In genomic region chr9:97480174-97480573, GRCh38 we compare ENCODE assay signal across 18 cellular contexts.
"Had no signal": no experiment of that assay in that cellular context is flagged by ENCODE, and none has a peak within 500 bp of the region (broad histone marks: within the 10 kb centered on the region; RNA-seq: fewer than 3 reads in every experiment).

No MANE protein-coding gene starts in this region.

- H3K9me3 ChIP-seq: breast epithelium, esophagus squamous epithelium, lower lobe of right lung, transverse colon, uterus had no signal

- H3K4me3 ChIP-seq: breast epithelium, esophagus squamous epithelium, lower lobe of right lung, transverse colon, uterus had no signal

- H3K27me3 ChIP-seq: breast epithelium, esophagus squamous epithelium, transverse colon, uterus had no signal

- ATAC-seq: activated CD8-positive, alpha-beta T cell treated with anti-CD3 and anti-CD28 coated beads for 36 hours; lower lobe of right lung; stimulated activated naive B cell treated with anti-CD40 and anti-IgM and Interleukin-4, amounts not matched to agents 10 μg/mL and 1 μg/mL and 100 μg/mL, for 72 hours had no signal

- H3K36me3 ChIP-seq: breast epithelium, uterus had no signal

- H3K27me3 Mint-ChIP-seq: activated B cell treated with CpG ODN at 0.5 μM for 24 hours; activated CD8-positive, alpha-beta T cell treated with anti-CD3 and anti-CD28 coated beads for 36 hours; activated T-cell treated with anti-CD3 and anti-CD28 coated beads, Interleukin-2, amount 50 U/mL, for 24 hours; stimulated activated naive B cell treated with anti-CD40 and anti-IgM and Interleukin-4, amounts not matched to agents 10 μg/mL and 1 μg/mL and 100 μg/mL, for 72 hours had no signal

- DNase-seq: activated B cell treated with CpG ODN at 0.5 μM for 24 hours; activated CD4-positive, alpha-beta T cell treated with anti-CD3 and anti-CD28 coated beads for 4 hours; activated CD8-positive, alpha-beta T cell treated with anti-CD3 and anti-CD28 coated beads for 36 hours; activated naive CD4-positive, alpha-beta T cell treated with anti-CD3 and anti-CD28 coated beads, Interleukin-2, amount 50 U/mL, for 16 hours; activated T-cell treated with anti-CD3 and anti-CD28 coated beads, Interleukin-2, amount 50 U/mL, for 24 hours; cerebellar nuclear complex; effector CD8-positive, alpha-beta T cell; esophagus squamous epithelium; lower lobe of right lung; nephron progenitor cell; occipital lobe; retina; stimulated activated naive B cell treated with anti-CD40 and anti-IgM and Interleukin-4, amounts not matched to agents 10 μg/mL and 1 μg/mL and 100 μg/mL, for 72 hours; transverse colon; uterus had no signal

- H3K9me3 Mint-ChIP-seq: activated B cell treated with CpG ODN at 0.5 μM for 24 hours; activated T-cell treated with anti-CD3 and anti-CD28 coated beads, Interleukin-2, amount 50 U/mL, for 24 hours; mesothelial cell of epicardium had no signal

- H3K4me1 Mint-ChIP-seq: activated B cell treated with CpG ODN at 0.5 μM for 24 hours; mesothelial cell of epicardium; nephron progenitor cell; stimulated activated naive B cell treated with anti-CD40 and anti-IgM and Interleukin-4, amounts not matched to agents 10 μg/mL and 1 μg/mL and 100 μg/mL, for 72 hours had no signal

- H3K27ac ChIP-seq: breast epithelium, esophagus squamous epithelium, lower lobe of right lung, transverse colon, uterus had no signal

- H3K4me3 Mint-ChIP-seq: activated B cell treated with CpG ODN at 0.5 μM for 24 hours; activated CD8-positive, alpha-beta T cell treated with anti-CD3 and anti-CD28 coated beads for 36 hours; activated T-cell treated with anti-CD3 and anti-CD28 coated beads, Interleukin-2, amount 50 U/mL, for 24 hours; mesothelial cell of epicardium; nephron progenitor cell; stimulated activated naive B cell treated with anti-CD40 and anti-IgM and Interleukin-4, amounts not matched to agents 10 μg/mL and 1 μg/mL and 100 μg/mL, for 72 hours; T-helper 2 cell treated with Interferon-gamma antibody and Interleukin-4, amounts not matched to agents 5 μg/mL and 100 μg/mL, for 36 hours had no signal

- H3K27ac Mint-ChIP-seq: activated B cell treated with CpG ODN at 0.5 μM for 24 hours; activated CD8-positive, alpha-beta T cell treated with anti-CD3 and anti-CD28 coated beads for 36 hours; activated T-cell treated with anti-CD3 and anti-CD28 coated beads, Interleukin-2, amount 50 U/mL, for 24 hours; mesothelial cell of epicardium; nephron progenitor cell; stimulated activated naive B cell treated with anti-CD40 and anti-IgM and Interleukin-4, amounts not matched to agents 10 μg/mL and 1 μg/mL and 100 μg/mL, for 72 hours; T-helper 2 cell treated with Interferon-gamma antibody and Interleukin-4, amounts not matched to agents 5 μg/mL and 100 μg/mL, for 36 hours had no signal

- H3K4me1 ChIP-seq: breast epithelium, transverse colon, uterus had no signal
